Comparison of ENCODE assay signal across 18 cellular contexts in genomic region chr7:15837627-15838026, GRCh38.
A peak's percentile ranks its signal among the peaks of the same experiment; 100 is the strongest.
DNase-seq lines count a peak whose midpoint lies in the region; ATAC-seq, FAIRE-seq and TF ChIP-seq lines count a peak whose summit lies in the region.
"Had no signal": no experiment of that assay in that cellular context is flagged by ENCODE, and none has a peak within 500 bp of the region (broad histone marks: within the 10 kb centered on the region; RNA-seq: fewer than 3 reads in every experiment).

No MANE protein-coding gene starts in this region.

- TF ChIP-seq CTCF in endothelial cell of umbilical vein (IDR thresholded peaks at IDR 0.05; ENCODE audit: extremely low read depth in 1 of 2, insufficient read depth in 1 of 2, low read depth in 1 of 2, low read length in 2 of 2) (no peak), heart right ventricle (IDR thresholded peaks at IDR 0.05) (no peak), prostate gland (IDR thresholded peaks at IDR 0.05) (no peak), upper lobe of right lung (IDR thresholded peaks at IDR 0.05) (no peak)

- H3K9me3 ChIP-seq in endothelial cell of umbilical vein (replicated peaks; ENCODE audit: control insufficient read depth, insufficient read depth, low read length) = no peaks in the 10 kb centered on the region
- H3K9me3 ChIP-seq in heart right ventricle = no peaks in the 10 kb centered on the region
- no peaks in the 10 kb centered on the region for H3K9me3 ChIP-seq in subcutaneous abdominal adipose tissue (ENCODE audit: control insufficient read depth in 5 of 5, low read length in 5 of 5)
- H3K9me3 ChIP-seq in prostate gland = no peaks in the 10 kb centered on the region
- no peaks in the 10 kb centered on the region for H3K9me3 ChIP-seq in upper lobe of right lung

- H3K4me2 ChIP-seq in endothelial cell of umbilical vein (ENCODE audit: insufficient read depth, low read length) = no peak overlapping the region

- H2AFZ ChIP-seq in endothelial cell of umbilical vein (ENCODE audit: low read depth, low read length) = peak overlapping the region; percentile 42

- peak overlapping the region; percentile 4 for H3K27ac ChIP-seq in endothelial cell of umbilical vein (ENCODE audit: insufficient read depth, low read depth, low read length)
- peak overlapping the region in 7 of 10 donors; percentile 24 to 95 (median 57) for H3K27ac ChIP-seq in heart right ventricle
- peak overlapping the region; percentile 51 for H3K27ac ChIP-seq in subcutaneous abdominal adipose tissue (ENCODE audit: low read depth, low read length)
- H3K27ac ChIP-seq in prostate gland = no peak overlapping the region
- H3K27ac ChIP-seq in upper lobe of right lung = no peak overlapping the region
- H3K27ac ChIP-seq: C4-2B had no signal

- H3K4me3 ChIP-seq in endothelial cell of umbilical vein (replicated peaks in 1 of 3; ENCODE audit: insufficient read depth in 1 of 3, low read depth in 1 of 3, low read length in 3 of 3) (no peak overlapping the region), heart right ventricle (no peak overlapping the region), subcutaneous abdominal adipose tissue (ENCODE audit: low read depth in 1 of 5, low read length in 5 of 5) (no peak overlapping the region), prostate gland (no peak overlapping the region), upper lobe of right lung (no peak overlapping the region)

- no peak for FAIRE-seq in endothelial cell of umbilical vein (lab: Jason Lieb, UNC)

- TF ChIP-seq POLR2A in endothelial cell of umbilical vein (IDR thresholded peaks at IDR 0.05; ENCODE audit: low read depth, low read length) (no peak), prostate gland (IDR thresholded peaks at IDR 0.05) (no peak)

- ATAC-seq in Right ventricle myocardium superior (ENCODE audit: poor library complexity) (peak; percentile 28), left cardiac atrium (no peak), heart right ventricle (no peak), upper lobe of right lung (no peak), GM21576 (IDR thresholded peaks at IDR 0.05; ENCODE audit: unreplicated experiment) (no peak)

- POLR2A ChIA-PET in endothelial cell of umbilical vein (lab: Charles Lee) = no interaction called here

- 47 to 54% methylated on average over 3 of the region's 3 CpGs for WGBS in heart right ventricle, 2 donors
- 20% methylated on average over 3 of the region's 3 CpGs for WGBS in prostate gland

- CTCF ChIA-PET in endothelial cell of umbilical vein (lab: Charles Lee) = no interaction called here

- no TSS peak for BruUV-seq in endothelial cell of umbilical vein (replicated peaks; lab: Mats Ljungman, UMichigan)

- H3K9me1 ChIP-seq in endothelial cell of umbilical vein (replicated peaks; ENCODE audit: control insufficient read depth, extremely low read depth, insufficient read depth, low read length) = no peaks in the 10 kb centered on the region

- intact Hi-C loops in Right ventricle myocardium superior (cut with DNase I) = loop anchor here (10.0 kb wide), 1 partner anchor 227 kb away; no protein-coding TSS in a partner anchor
- intact Hi-C loops in left cardiac atrium (cut with DNase I) = loop anchor here in 1 of 2 donors (10.0 kb wide), 1 partner anchor 227 kb away; no protein-coding TSS in a partner anchor
- intact Hi-C loops in endothelial cell of umbilical vein (cut with micrococcal nuclease) = loop anchor here (2.0 to 5.0 kb wide), 4 partner anchors 17 to 229 kb away; partner anchors contain the start of gene MEOX2
- intact Hi-C loops in heart right ventricle (cut with DNase I) = loop anchor here in 5 of 10 donors (5.0 to 10.0 kb wide), 8 partner anchors 53 to 230 kb away; partner anchors contain the start of gene MEOX2 (in 2 of the 5)
- intact Hi-C loops in prostate gland (cut with DNase I) = no loop called here
- intact Hi-C loops in upper lobe of right lung (cut with DNase I) = no loop called here

- H3K9ac ChIP-seq in endothelial cell of umbilical vein (replicated peaks; ENCODE audit: extremely low read depth, insufficient read depth, low read length) = no peak overlapping the region
- H3K9ac ChIP-seq in subcutaneous abdominal adipose tissue (ENCODE audit: low read length in 5 of 5) = no peak overlapping the region

- H3K27me3 ChIP-seq in endothelial cell of umbilical vein (ENCODE audit: control insufficient read depth in 2 of 2, insufficient read depth in 2 of 2, low read length in 2 of 2) = no peaks in the 10 kb centered on the region
- H3K27me3 ChIP-seq in heart right ventricle = no peaks in the 10 kb centered on the region
- H3K27me3 ChIP-seq in subcutaneous abdominal adipose tissue (ENCODE audit: control insufficient read depth in 5 of 5, insufficient read depth in 4 of 5, low read length in 5 of 5) = no peaks in the 10 kb centered on the region
- H3K27me3 ChIP-seq in prostate gland (replicated peaks; ENCODE audit: insufficient read depth) = no peaks in the 10 kb centered on the region
- no peaks in the 10 kb centered on the region for H3K27me3 ChIP-seq in upper lobe of right lung

- no peaks in the 10 kb centered on the region for H4K20me1 ChIP-seq in endothelial cell of umbilical vein (replicated peaks; ENCODE audit: control insufficient read depth, extremely low read depth, insufficient read depth, low read length)

- no peaks in the 10 kb centered on the region for H3K79me2 ChIP-seq in endothelial cell of umbilical vein (ENCODE audit: control insufficient read depth, insufficient read depth, low read length)

- H3K4me1 ChIP-seq in endothelial cell of umbilical vein (ENCODE audit: control insufficient read depth, extremely low read depth, insufficient read depth, low read length) (peaks cover 14% of the 10 kb centered on the region), heart right ventricle (peaks cover 0 to 55% (median 19%) of the 10 kb centered on the region in 9 donors), subcutaneous abdominal adipose tissue (ENCODE audit: control insufficient read depth in 5 of 5, insufficient read depth in 5 of 5, low read length in 5 of 5) (peaks cover 0 to 41% (median 25%) of the 10 kb centered on the region in 5 donors), prostate gland (replicated peaks) (no peaks in the 10 kb centered on the region), upper lobe of right lung (peaks cover 5% of the 10 kb centered on the region)

- dilution Hi-C loops in endothelial cell of umbilical vein (cut with MboI; ENCODE audit: extremely low pct_ligation_motif_present, low sequenced_read_pairs) = no loop called here

- no peaks in the 10 kb centered on the region for H3K36me3 ChIP-seq in endothelial cell of umbilical vein (ENCODE audit: control insufficient read depth in 2 of 2, extremely low read depth in 1 of 2, insufficient read depth in 2 of 2, low read length in 2 of 2)
- no peaks in the 10 kb centered on the region for H3K36me3 ChIP-seq in heart right ventricle
- no peaks in the 10 kb centered on the region for H3K36me3 ChIP-seq in subcutaneous abdominal adipose tissue (ENCODE audit: control insufficient read depth in 5 of 5, insufficient read depth in 5 of 5, low read length in 5 of 5)
- no peaks in the 10 kb centered on the region for H3K36me3 ChIP-seq in prostate gland
- H3K36me3 ChIP-seq in upper lobe of right lung = no peaks in the 10 kb centered on the region

- no peak for DNase-seq in Right ventricle myocardium superior
- DNase-seq in left cardiac atrium = no peak
- DNase-seq in endothelial cell of umbilical vein (ENCODE audit: low read depth, low spot score) = no peak
- no peak for DNase-seq in heart right ventricle
- no peak for DNase-seq in prostate gland (ENCODE audit: low spot score)
- no peak for DNase-seq in upper lobe of right lung
- DNase-seq: 8988T, COR-L47, DMS153, KBM-7, NCI-H1092 treated with DMSO at 0.1 percent for 48 hours, NCI-H1694 treated with DMSO at 0.1 percent for 48 hours, NCI-H345, NCI-H526 treated with DMSO at 0.1 percent for 48 hours, RPMI8226 had no signal

TF ChIP-seq in endothelial cell of umbilical vein, 7 proteins besides CTCF, POLR2A, EP300 and RAD21:
- no peak for TF ChIP-seq FOS (IDR thresholded peaks at IDR 0.05; ENCODE audit: borderline replicate concordance, insufficient read depth, low read length)
- no peak for TF ChIP-seq POLR2AphosphoS5 (IDR thresholded peaks at IDR 0.05; ENCODE audit: insufficient read depth, low read depth, low read length)
- no peak for TF ChIP-seq JUN (IDR thresholded peaks at IDR 0.05; ENCODE audit: borderline replicate concordance, insufficient read depth, insufficient read length, low read depth)
- no peak for TF ChIP-seq EZH2 (IDR thresholded peaks at IDR 0.05; ENCODE audit: borderline replicate concordance, low read depth, low read length, severe bottlenecking)
- no peak for TF ChIP-seq MYC (IDR thresholded peaks at IDR 0.05; ENCODE audit: low read depth, low read length)

Comparison
In these comparisons a context has a peak if more than half of its experiments do, and no peak if none do; other contexts are left out.
1. H3K27ac ChIP-seq: peak in endothelial cell of umbilical vein (single experiment), heart right ventricle (7 of 10) and subcutaneous abdominal adipose tissue (single experiment); none in prostate gland (0 of 2) and upper lobe of right lung (single experiment).
2. intact Hi-C loops: an anchor here in Right ventricle myocardium superior (10.0 kb wide) and endothelial cell of umbilical vein (2.0 to 5.0 kb wide); none called in prostate gland and upper lobe of right lung.